In genomic region chr5:141639357-141640050, GRCh38 we compare ENCODE assay signal across 22 cellular contexts.
"Had no signal": no experiment of that assay in that cellular context is flagged by ENCODE, and none has a peak within 500 bp of the region (broad histone marks: within the 10 kb centered on the region; RNA-seq: fewer than 3 reads in every experiment).

No MANE protein-coding gene starts in this region.

- ATAC-seq: activated naive CD4-positive, alpha-beta T cell treated with anti-CD3 and anti-CD28 coated beads, Interleukin-2, amount 50 U/mL, for 72 hours; effector memory CD8-positive, alpha-beta T cell; left ventricle myocardium superior; natural killer cell; right cardiac atrium had no signal

- H3K27ac ChIP-seq: breast epithelium, epithelial cell of prostate, prostate gland, suprapubic skin had no signal

- H3K27me3 ChIP-seq: breast epithelium, suprapubic skin had no signal

- H3K4me3 Mint-ChIP-seq: dendritic cell treated with granulocyte-macrophage colony-stimulating factor and Interleukin-4, amounts not matched to agents 40 ng/mL and 50 ng/mL, for 4 days had no signal

- H3K36me3 ChIP-seq: breast epithelium, prostate gland had no signal

- H3K36me3 Mint-ChIP-seq: natural killer cell had no signal

- DNase-seq: activated CD4-positive, alpha-beta T cell treated with anti-CD3 and anti-CD28 coated beads for 1 hour; activated effector memory CD4-positive, alpha-beta T cell treated with anti-CD3 and anti-CD28 coated beads, Interleukin-2, amount 50 U/mL, for 16 hours; anterior cingulate cortex; cerebellar nuclear complex; effector memory CD8-positive, alpha-beta T cell; foreskin melanocyte; left ventricle myocardium superior; natural killer cell; nucleus accumbens; right cardiac atrium; small intestine; stimulated activated CD4-positive, alpha-beta T cell treated with anti-CD3 and anti-CD28 coated beads, Interleukin-4, amount 100 ng/mL, for 24 hours; stimulated activated naive CD4-positive, alpha-beta T cell treated with Interleukin-2 at 50 U/mL for 16 hours; T-helper 9 cell; trophoblast cell had no signal

- H3K9me3 ChIP-seq: breast epithelium, prostate gland, suprapubic skin had no signal

- H3K27ac Mint-ChIP-seq: dendritic cell treated with granulocyte-macrophage colony-stimulating factor and Interleukin-4, amounts not matched to agents 40 ng/mL and 50 ng/mL, for 4 days had no signal

- H3K9me3 Mint-ChIP-seq: activated naive CD4-positive, alpha-beta T cell treated with anti-CD3 and anti-CD28 coated beads, Interleukin-2, amount 50 U/mL, for 72 hours; dendritic cell treated with granulocyte-macrophage colony-stimulating factor and Interleukin-4, amounts not matched to agents 40 ng/mL and 50 ng/mL, for 4 days; effector memory CD8-positive, alpha-beta T cell; memory B cell; natural killer cell had no signal

- H3K4me3 ChIP-seq: breast epithelium, prostate gland, suprapubic skin had no signal

- H3K27me3 Mint-ChIP-seq: dendritic cell treated with granulocyte-macrophage colony-stimulating factor and Interleukin-4, amounts not matched to agents 40 ng/mL and 50 ng/mL, for 4 days; effector memory CD8-positive, alpha-beta T cell; memory B cell had no signal
